In the genomic region with DNA sequence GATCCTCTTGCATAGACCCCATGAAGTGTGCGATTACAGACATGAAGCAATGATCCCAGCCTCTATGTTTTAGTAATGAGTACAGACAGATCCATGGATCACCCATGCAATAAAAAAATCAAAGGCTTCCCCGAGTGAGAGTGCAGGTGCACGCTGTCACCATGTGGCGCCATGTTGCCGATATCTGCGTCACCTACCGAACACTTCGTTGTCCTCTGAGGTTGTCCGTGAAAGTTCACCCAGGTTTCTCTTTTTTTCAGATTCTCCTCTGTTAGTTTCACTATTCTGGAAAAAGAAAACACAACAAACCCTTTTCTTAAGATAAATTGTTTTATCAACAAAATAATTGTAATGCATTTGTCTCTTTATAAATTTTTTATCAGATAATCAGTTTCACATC, we compare ENCODE assay signal across 11 cellular contexts.
DNase-seq lines count a peak whose midpoint lies in the region; ATAC-seq and TF ChIP-seq lines count a peak whose summit lies in the region.
"Had no signal": no experiment of that assay in that cellular context is flagged by ENCODE, and none has a peak within 500 bp of the region (broad histone marks: within the 10 kb centered on the region; RNA-seq: fewer than 3 reads in every experiment).

No MANE protein-coding gene starts in this region.

- H3K27me3 Mint-ChIP-seq in activated CD8-positive, alpha-beta memory T cell treated with anti-CD3 and anti-CD28 coated beads, Interleukin-2, amount 10 ng/mL, durations not matched to agents 7 days and 5 days, result no peaks in the 10 kb centered on the region
- H3K27me3 Mint-ChIP-seq in T-cell, result no peaks in the 10 kb centered on the region

- peak overlapping the region; percentile 100 for H3K27ac Mint-ChIP-seq in activated CD8-positive, alpha-beta memory T cell treated with anti-CD3 and anti-CD28 coated beads, Interleukin-2, amount 10 ng/mL, durations not matched to agents 7 days and 5 days
- peak overlapping the region; percentile 87 to 100 for H3K27ac Mint-ChIP-seq in T-cell

- CTCF ChIA-PET in activated CD8-positive, alpha-beta memory T cell treated with anti-CD3 and anti-CD28 coated beads, Interleukin-2, amount 10 ng/mL, durations not matched to agents 7 days and 5 days (lab: Charles Lee), result interaction anchor here (1.0 to 6.0 kb wide), 10 partner anchors 10 to 146 kb away, joined by 3 to 40 read pairs (median 12); no protein-coding TSS in a partner anchor
- CTCF ChIA-PET in T-cell (lab: Charles Lee), result interaction anchor here (0.9 to 1.6 kb wide), 2 partner anchors 12 to 64 kb away, joined by 3 to 6 read pairs; no protein-coding TSS in a partner anchor

- no peak for TF ChIP-seq CTCF in foreskin keratinocyte (conservative IDR thresholded peaks at IDR 0.05)

- POLR2A ChIA-PET in T-cell (lab: Charles Lee), result interaction anchor here in 1 of 2 donors (1.7 kb wide), 1 partner anchor 42 kb away, joined by 5 read pairs; no protein-coding TSS in a partner anchor

- H3K27ac ChIP-seq in foreskin keratinocyte (peak overlapping the region; percentile 71), substantia nigra (ENCODE audit: low read depth, low read length, poor library complexity, severe bottlenecking) (peak overlapping the region; percentile 26)
- H3K27ac ChIP-seq: VCaP had no signal

- H3K9me3 ChIP-seq in MG63, result peaks cover 8% of the 10 kb centered on the region

- DNase-seq in activated CD8-positive, alpha-beta memory T cell treated with anti-CD3 and anti-CD28 coated beads, Interleukin-2, amount 10 ng/mL, durations not matched to agents 7 days and 5 days, result no peak
- DNase-seq in activated CD8-positive, alpha-beta memory T cell treated with anti-CD3 and anti-CD28 coated beads, Interleukin-2, amount 50 U/mL, for 4 hours, result no peak
- no peak for DNase-seq in T-cell
- DNase-seq in foreskin keratinocyte, result no peak
- no peak for DNase-seq in substantia nigra (lab: John Stamatoyannopoulos, UW)
- no peak for DNase-seq in OCI-M1 (lab: John Stamatoyannopoulos, UW)
- no peak for DNase-seq in MG63
- no peak for DNase-seq in NCI-H1930 (lab: John Stamatoyannopoulos, UW)
- DNase-seq: NCI-H82; stimulated activated CD4-positive, alpha-beta T cell treated with anti-CD3 and anti-CD28 coated beads, Interleukin-1b, Interleukin-23, amount 100 ng/mL, for 48 hours had no signal

- no peaks in the 10 kb centered on the region for H3K9me3 Mint-ChIP-seq in activated CD8-positive, alpha-beta memory T cell treated with anti-CD3 and anti-CD28 coated beads, Interleukin-2, amount 10 ng/mL, durations not matched to agents 7 days and 5 days (ENCODE audit: low read depth)
- no peaks in the 10 kb centered on the region for H3K9me3 Mint-ChIP-seq in T-cell

- H3K4me3 Mint-ChIP-seq in activated CD8-positive, alpha-beta memory T cell treated with anti-CD3 and anti-CD28 coated beads, Interleukin-2, amount 10 ng/mL, durations not matched to agents 7 days and 5 days, result no peak overlapping the region
- H3K4me3 Mint-ChIP-seq in T-cell, result peak overlapping the region in 1 of 3 donors; percentile 43

- H3K4me3 ChIP-seq in MG63, result no peak overlapping the region

- H3K27me3 ChIP-seq in foreskin keratinocyte, result no peaks in the 10 kb centered on the region
- no peaks in the 10 kb centered on the region for H3K27me3 ChIP-seq in MG63

- no peak for ATAC-seq in activated CD8-positive, alpha-beta memory T cell treated with anti-CD3 and anti-CD28 coated beads, Interleukin-2, amount 10 ng/mL, durations not matched to agents 7 days and 5 days
- ATAC-seq in T-cell (replicated peaks in 1 of 4) (no peak), foreskin keratinocyte (no peak)

- peaks cover 34% of the 10 kb centered on the region for H3K4me1 ChIP-seq in foreskin keratinocyte

- H3K36me3 Mint-ChIP-seq in activated CD8-positive, alpha-beta memory T cell treated with anti-CD3 and anti-CD28 coated beads, Interleukin-2, amount 10 ng/mL, durations not matched to agents 7 days and 5 days, result peaks cover 74% of the 10 kb centered on the region
- peaks cover 48% of the 10 kb centered on the region for H3K36me3 Mint-ChIP-seq in T-cell

- no peaks in the 10 kb centered on the region for H3K36me3 ChIP-seq in MG63

- H3K4me1 Mint-ChIP-seq in activated CD8-positive, alpha-beta memory T cell treated with anti-CD3 and anti-CD28 coated beads, Interleukin-2, amount 10 ng/mL, durations not matched to agents 7 days and 5 days, result peaks cover 100% of the 10 kb centered on the region
- peaks cover 97 to 100% (median 100%) of the 10 kb centered on the region in 3 donors for H3K4me1 Mint-ChIP-seq in T-cell
